Comparison of ENCODE assay signal across 7 cellular contexts in the genomic region with DNA sequence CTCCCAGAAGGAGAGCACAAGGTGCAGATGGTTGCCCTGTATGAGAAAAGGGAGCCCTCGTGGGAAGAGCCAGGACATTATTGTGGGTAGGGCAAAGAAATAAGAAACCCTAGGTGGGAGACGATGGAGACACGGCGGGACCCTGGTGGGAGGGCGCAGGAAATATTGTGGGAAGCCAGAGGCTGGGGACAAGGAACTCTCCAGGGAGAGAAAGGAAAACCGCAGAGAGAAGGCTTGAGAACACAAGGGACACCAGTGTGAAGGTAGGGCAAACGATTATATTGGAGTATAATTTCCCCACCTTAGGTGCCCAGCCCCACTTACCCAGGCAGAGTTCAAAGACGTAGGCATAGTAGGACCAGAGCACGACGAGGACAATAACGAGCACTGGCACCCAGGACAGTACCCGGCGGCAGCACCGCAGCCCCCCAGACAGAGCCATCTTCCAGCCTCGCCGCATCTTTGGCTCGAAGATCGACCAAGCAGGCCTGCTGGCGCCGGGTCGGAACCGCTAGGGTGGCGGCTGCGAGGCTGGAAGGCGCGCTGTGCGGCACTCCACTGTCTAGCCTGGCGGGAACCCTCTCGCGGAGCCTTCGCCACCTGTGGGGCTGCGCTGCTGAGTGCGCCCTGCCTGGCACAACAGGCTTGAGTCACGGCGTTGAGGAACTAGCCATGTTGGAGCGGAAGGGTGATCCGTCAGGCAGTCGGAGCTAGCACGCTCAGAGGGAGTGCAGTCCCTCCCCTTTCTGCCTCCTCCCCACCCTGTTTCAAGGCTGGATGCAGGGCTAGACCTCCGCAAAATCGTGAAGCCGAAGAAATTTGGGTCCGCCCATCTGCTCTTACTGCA. TPM values are rescaled to one million over a fixed set of nuclear protein-coding genes. Genes with fewer than 3 reads are reported as not detected.
A peak's percentile ranks its signal among the peaks of the same experiment; 100 is the strongest.
DNase-seq lines count a peak whose midpoint lies in the region; ATAC-seq and TF ChIP-seq lines count a peak whose summit lies in the region.

ZDHHC15 (minus strand) TSS at position 473 of the 847 bp plus-strand sequence; CDS start at position 460, 13 bp downstream.

- H3K9me3 ChIP-seq in skeletal muscle satellite cell (replicated peaks; ENCODE audit: low read length) = no peaks in the 10 kb centered on the region

- peak within 1 kb of the TSS; percentile 74 for H3K4me2 ChIP-seq in skeletal muscle satellite cell (ENCODE audit: low read length)

- peak; percentile 66 for DNase-seq in Jurkat, Clone E6-1 (ENCODE audit: low read depth, low spot score)
- DNase-seq in T1000 (lab: John Stamatoyannopoulos, UW) (peak; percentile 71), brain microvascular endothelial cell (peak; percentile 0), iPS-NIHi11 (ENCODE audit: low spot score) (peak; percentile 60)

- H3K9ac ChIP-seq in skeletal muscle satellite cell (ENCODE audit: low read depth, low read length) = peak within 1 kb of the TSS; percentile 14

- H3K27me3 ChIP-seq in brain microvascular endothelial cell (replicated peaks) (no peaks in the 10 kb centered on the region), skeletal muscle satellite cell (ENCODE audit: control insufficient read depth, insufficient read depth, low read length) (no peaks in the 10 kb centered on the region)

- peak within 1 kb of the TSS; percentile 69 for H3K4me3 ChIP-seq in Jurkat, Clone E6-1 (ENCODE audit: low read length)
- H3K4me3 ChIP-seq in brain microvascular endothelial cell (ENCODE audit: low read depth, low read length) (no peak within 1 kb of the TSS), skeletal muscle satellite cell (ENCODE audit: low read length) (peak within 1 kb of the TSS; percentile 66)

- in situ Hi-C loops in brain microvascular endothelial cell (cut with HindIII; ENCODE audit: low pct_ligation_motif_present, low sequenced_read_pairs) = no loop called here

- no peaks in the 10 kb centered on the region for H3K36me3 ChIP-seq in brain microvascular endothelial cell (replicated peaks)
- no peaks in the 10 kb centered on the region for H3K36me3 ChIP-seq in skeletal muscle satellite cell (ENCODE audit: insufficient read depth, low read length)

- no peak for TF ChIP-seq CTCF in brain microvascular endothelial cell (IDR thresholded peaks at IDR 0.05; ENCODE audit: low read depth, low read length, missing control alignments)

- no peak for ATAC-seq in GM18861 (IDR thresholded peaks at IDR 0.05; ENCODE audit: unreplicated experiment)
- ATAC-seq in GM19395 (IDR thresholded peaks at IDR 0.05; ENCODE audit: unreplicated experiment) = no peak

- H3K4me1 ChIP-seq in skeletal muscle satellite cell (ENCODE audit: control insufficient read depth, insufficient read depth, low read length) = no peaks in the 10 kb centered on the region

- no peak within 1 kb of the TSS for H3K27ac ChIP-seq in brain microvascular endothelial cell

RNA-seq across cellular contexts. Expression of gene ZDHHC15, which starts in this region (rescaled TPM):
- polyA plus RNA-seq in Jurkat, Clone E6-1 (2012; ENCODE audit: insufficient read depth, insufficient read length) = 1.6 TPM
- total RNA-seq in skeletal muscle satellite cell (2012; rRNA removed) = 0.22 TPM in 1 of 2 replicates, not detected in the other

Comparison
In these comparisons a context has a peak if more than half of its experiments do, and no peak if none do; other contexts are left out.
1. DNase-seq: peak in every context shown above with its lines; median percentile 71 in T1000; 66 in Jurkat, Clone E6-1; 60 in iPS-NIHi11; 0 in brain microvascular endothelial cell.